Comparison of ENCODE assay signal across 9 cellular contexts in the genomic region with DNA sequence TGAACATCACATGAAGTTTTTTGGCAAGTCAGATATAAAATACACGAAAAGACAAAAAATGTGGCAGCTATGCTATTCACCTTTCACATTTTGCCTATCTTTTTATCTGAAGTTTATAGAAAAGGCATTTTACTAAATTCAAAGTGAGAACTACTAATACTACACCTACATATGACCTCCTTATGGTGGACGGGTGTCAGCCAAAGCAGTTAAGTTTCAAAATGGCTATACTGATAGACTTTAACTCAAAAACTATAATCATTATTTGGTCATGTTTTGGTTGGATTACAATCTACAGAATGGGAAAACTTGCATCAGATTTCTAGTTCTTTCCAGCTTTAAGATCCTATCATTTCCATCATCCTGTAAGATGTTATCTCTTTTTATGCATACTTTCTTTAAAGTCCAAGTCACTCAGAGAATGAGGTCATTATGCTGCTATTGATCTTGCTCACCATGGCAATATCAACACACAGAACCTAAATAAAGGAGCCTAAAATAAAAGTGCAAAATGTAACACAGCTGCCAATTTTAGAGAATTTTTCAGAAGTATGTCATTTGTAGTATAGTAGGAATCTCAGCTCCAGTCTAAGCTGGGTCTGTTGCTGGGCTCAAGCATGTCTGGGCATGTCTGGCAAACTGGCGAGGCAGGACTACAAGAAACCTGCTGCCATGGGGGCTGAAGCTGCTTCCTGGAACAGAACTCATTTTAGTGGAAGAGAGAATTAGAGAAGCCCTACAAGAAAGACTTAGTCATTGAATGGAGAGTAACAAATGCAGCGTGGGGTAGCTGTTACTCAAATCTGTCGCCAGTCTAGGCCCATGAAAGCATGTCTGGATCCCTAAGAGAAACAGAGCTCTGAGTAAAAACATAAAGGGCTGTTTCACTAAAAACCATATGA. TPM values are rescaled to one million over a fixed set of nuclear protein-coding genes. Genes with fewer than 3 reads are reported as not detected.
DNase-seq lines count a peak whose midpoint lies in the region; ATAC-seq, FAIRE-seq and TF ChIP-seq lines count a peak whose summit lies in the region.
"Had no signal": no experiment of that assay in that cellular context is flagged by ENCODE, and none has a peak within 500 bp of the region (broad histone marks: within the 10 kb centered on the region; RNA-seq: fewer than 3 reads in every experiment).

No MANE protein-coding gene starts in this region.

- 82% methylated on average over 5 of the region's 5 CpGs; no CpG with 5 or more reads in 1 of the 2 experiments for WGBS in H1 (ENCODE audit: extremely low coverage in 1 of 2, insufficient coverage in 1 of 2, insufficient read length in 1 of 2, insufficient replicate concordance in 2 of 2, low coverage in 1 of 2, low lambda C conversion rate in 2 of 2, missing lambda C conversion rate in 1 of 2), 2 experiments

- TF ChIP-seq CTCF in RWPE1 (conservative IDR thresholded peaks at IDR 0.05; ENCODE audit: low read depth) = no peak
- TF ChIP-seq CTCF in H1 (IDR thresholded peaks at IDR 0.05; ENCODE audit: control extremely low read depth in 1 of 3, insufficient read depth in 1 of 3, low read depth in 1 of 3, low read length in 3 of 3) = no peak

- H2AFZ ChIP-seq in H1 (ENCODE audit: low read length) = peak overlapping the region; percentile 43; the same call in 1 of the 2 replicates

- no peak overlapping the region for H3K4me2 ChIP-seq in H1 (ENCODE audit: insufficient read depth in 1 of 2, low read depth in 2 of 2, low read length in 2 of 2)

- TF ChIP-seq RAD21 in H1 (IDR thresholded peaks at IDR 0.05 in 1 of 2, conservative IDR thresholded peaks at IDR 0.05 in 1 of 2; ENCODE audit: low read depth in 2 of 2, low read length in 2 of 2) = no peak

- H4K8ac ChIP-seq in H1 (ENCODE audit: extremely low read depth, insufficient read depth, low read length) = no peak overlapping the region

- H3K56ac ChIP-seq in H1 (replicated peaks; ENCODE audit: insufficient read length, low read depth, low read length) = peak overlapping the region; percentile 65

- TF ChIP-seq POLR2A in H1 (IDR thresholded peaks at IDR 0.05; ENCODE audit: control extremely low read depth in 1 of 2, low read depth in 2 of 2, low read length in 2 of 2) = no peak

- H3K27me3 ChIP-seq in H1 (replicated peaks in 1 of 4; ENCODE audit: control insufficient read depth in 3 of 4, extremely low read depth in 1 of 4, insufficient read depth in 3 of 4, low read length in 3 of 4) = no peaks in the 10 kb centered on the region

- H3K79me2 ChIP-seq in H1 (ENCODE audit: control insufficient read depth in 1 of 2, insufficient read depth in 2 of 2, low read length in 2 of 2) = no peaks in the 10 kb centered on the region

- H3K23ac ChIP-seq in H1 (ENCODE audit: insufficient read length) = no peak overlapping the region

- CTCF ChIA-PET in RWPE1 (lab: Yijun Ruan, JAX) = interaction anchor here (1.1 kb wide), 1 partner anchor 30 kb away, joined by 4 read pairs; no protein-coding TSS in a partner anchor
- CTCF ChIA-PET in H1 (lab: Charles Lee; ENCODE audit: partially characterized antibody) = interaction anchor here (0.6 to 1.3 kb wide), 2 partner anchors 30 to 42 kb away, joined by 3 read pairs; no protein-coding TSS in a partner anchor

- FAIRE-seq in H1 (lab: Jason Lieb, UNC) (no peak), frontal cortex (lab: Jason Lieb, UNC) (no peak)
- FAIRE-seq: G401.6 had no signal

- peaks cover 0 to 5% (median 5%) of the 10 kb centered on the region in 4 experiments; a peak in 3 of 7 replicates for H3K4me1 ChIP-seq in H1 (replicated peaks in 1 of 4; ENCODE audit: control insufficient read depth in 3 of 4, insufficient read depth in 4 of 4, low read length in 3 of 4)

- H3K18ac ChIP-seq in H1 (ENCODE audit: extremely low read depth, low read length) = peak overlapping the region; percentile 67; the same call in 1 of the 2 replicates

- ATAC-seq in HG02759 (IDR thresholded peaks at IDR 0.05; ENCODE audit: unreplicated experiment) = peak; percentile 59

- no peak overlapping the region for H2AK5ac ChIP-seq in H1 (ENCODE audit: low read depth, low read length)

- H2BK15ac ChIP-seq in H1 (ENCODE audit: low read length) = no peak overlapping the region

- H3K9ac ChIP-seq in H1 (replicated peaks in 1 of 4; ENCODE audit: extremely low read depth in 1 of 4, low read depth in 3 of 4, low read length in 3 of 4) = peak overlapping the region in 1 of 4 experiments; percentile 17; a peak in 2 of 7 replicates

- H2BK12ac ChIP-seq in H1 (ENCODE audit: low read depth, low read length) = peak overlapping the region; percentile 64; the same call in 1 of the 2 replicates

- H4K20me1 ChIP-seq in H1 (replicated peaks in 1 of 2; ENCODE audit: control insufficient read depth in 1 of 2, insufficient read depth in 2 of 2, low read length in 2 of 2) = no peaks in the 10 kb centered on the region

- H3K27ac ChIP-seq in RWPE1 (peak overlapping the region; percentile 67), H1 (ENCODE audit: low read depth, low read length) (peak overlapping the region; percentile 66)

- H3K14ac ChIP-seq in H1 (ENCODE audit: insufficient read length) = no peak overlapping the region

- no peaks in the 10 kb centered on the region for H3K9me3 ChIP-seq in H1 (ENCODE audit: insufficient read depth in 2 of 2, low read depth in 1 of 2, low read length in 1 of 2)

- H3K79me1 ChIP-seq in H1 (ENCODE audit: low read depth, low read length) = no peaks in the 10 kb centered on the region

- no peak for TF ChIP-seq EP300 in H1 (IDR thresholded peaks at IDR 0.05; ENCODE audit: borderline replicate concordance in 1 of 2, low read depth in 2 of 2, low read length in 2 of 2)

- H4K5ac ChIP-seq in H1 (ENCODE audit: insufficient read length, low read depth, low read length) = peak overlapping the region; percentile 89

- POLR2A ChIA-PET in RWPE1 (lab: Yijun Ruan, JAX; ENCODE audit: low non-redundant PET) (no interaction called here), H1 (lab: Charles Lee; ENCODE audit: partially characterized antibody) (interaction anchor here (0.8 to 0.9 kb wide), 2 partner anchors 25 to 29 kb away, joined by 3 read pairs; no protein-coding TSS in a partner anchor)

- peak overlapping the region; percentile 65 for H3K4ac ChIP-seq in H1 (replicated peaks; ENCODE audit: insufficient read length, low read depth, low read length)

- no peaks in the 10 kb centered on the region for H3K36me3 ChIP-seq in H1 (ENCODE audit: control insufficient read depth in 2 of 4, insufficient read depth in 4 of 4, low read length in 3 of 4)

- H3K4me3 ChIP-seq in H1 (ENCODE audit: extremely low read depth in 1 of 4, insufficient read depth in 2 of 4, low read depth in 3 of 4, low read length in 4 of 4) = no peak overlapping the region

- H2BK5ac ChIP-seq in H1 (ENCODE audit: low read depth, low read length) = peak overlapping the region; percentile 86

- H2BK120ac ChIP-seq in H1 (replicated peaks; ENCODE audit: low read depth, low read length) = peak overlapping the region; percentile 95

- no peaks in the 10 kb centered on the region for H3K23me2 ChIP-seq in H1 (ENCODE audit: low read depth, low read length)

- H4K91ac ChIP-seq in H1 (replicated peaks; ENCODE audit: insufficient read length, low read length) = peak overlapping the region; percentile 81

- H2BK20ac ChIP-seq in H1 (ENCODE audit: low read length) = peak overlapping the region; percentile 92; the same call in 1 of the 2 replicates

- DNase-seq in NCI-H345 (lab: John Stamatoyannopoulos, UW) (peak; percentile 41), NCI-H345 treated with DMSO at 0.1 percent for 48 hours (lab: John Stamatoyannopoulos, UW; ENCODE audit: unreplicated experiment) (no peak), RWPE1 (ENCODE audit: low spot score) (peak; percentile 88), H1 (ENCODE audit: low read depth in 1 of 2, low spot score in 2 of 2) (no peak), frontal cortex (ENCODE audit: low spot score in 2 of 2) (no peak), NCI-H2029 treated with DMSO at 0.1 percent for 48 hours (lab: John Stamatoyannopoulos, UW) (no peak)
- peak; percentile 39 to 42 for DNase-seq in stimulated activated CD4-positive, alpha-beta T cell treated with anti-CD3 and anti-CD28 coated beads, Interleukin-2, amount 100 ng/mL, for 24 hours

TF ChIP-seq in H1, 55 proteins besides CTCF, POLR2A, EP300 and RAD21:
- TF ChIP-seq RFX5 (IDR thresholded peaks at IDR 0.05; ENCODE audit: borderline replicate concordance, low read depth, low read length) = no peak
- TF ChIP-seq BCL11A (IDR thresholded peaks at IDR 0.05; ENCODE audit: low read depth in 2 of 2, low read length in 2 of 2) = no peak
- TF ChIP-seq JUND (IDR thresholded peaks at IDR 0.05; ENCODE audit: low read length) = no peak
- TF ChIP-seq TAF1 (IDR thresholded peaks at IDR 0.05; ENCODE audit: low read depth, low read length) = 0 out of 2 replicates have a peak, but pooled peaks have one; percentile 23
- no peak for TF ChIP-seq TEAD4 (IDR thresholded peaks at IDR 0.05; ENCODE audit: low read depth, low read length)

RNA-seq across cellular contexts. Expression of gene AEBP2, which starts 7.6 kb away (rescaled TPM):
- total RNA-seq in H1 (2021; fragmentation: NEBNext Ultra II Directional; extraction: Animal tissue kit (Norgen Biotek cat#: 25700)) = 56.9 and 61.4 TPM in 2 replicates
- 10.6 and 13.6 TPM in 2 replicates for polyA plus RNA-seq in H1 (2011; rRNA removed)
- 16.7 TPM for polyA plus RNA-seq in H1 (2011; cell fraction: cytosol; rRNA removed)
- 8.0 TPM for polyA plus RNA-seq in H1 (2011; cell fraction: nucleus; rRNA removed)
- polyA plus RNA-seq in H1 (2012, experiment 1 of 2) = 33.6 to 56.8 TPM (median 46.3 TPM) in 4 replicates
- 4.7 TPM for polyA plus RNA-seq in H1 (2012, experiment 2 of 2)
- 41.4 TPM for polyA plus RNA-seq in H1 (2013, experiment 1 of 2)
- 43.0 TPM for polyA plus RNA-seq in H1 (2013, experiment 2 of 2)
- 29.2 and 29.5 TPM in 2 replicates for polyA minus RNA-seq in H1 (2011; rRNA and poly(A)+ RNA removed)
- polyA minus RNA-seq in H1 (2011; cell fraction: cytosol; rRNA and poly(A)+ RNA removed) = 26.0 TPM
- 33.3 TPM for polyA minus RNA-seq in H1 (2011; cell fraction: nucleus; rRNA and poly(A)+ RNA removed)
- total RNA-seq in frontal cortex = 42.0 TPM

Comparison
In these comparisons a context has a peak if more than half of its experiments do, and no peak if none do; other contexts are left out.
1. DNase-seq: peak in NCI-H345 (single experiment), RWPE1 (single experiment) and stimulated activated CD4-positive, alpha-beta T cell treated with anti-CD3 and anti-CD28 coated beads, Interleukin-2, amount 100 ng/mL, for 24 hours (2 of 2); none in NCI-H345 treated with DMSO at 0.1 percent for 48 hours (single experiment), H1 (0 of 2), frontal cortex (0 of 2) and NCI-H2029 treated with DMSO at 0.1 percent for 48 hours (single experiment).